ENCODE assay signal across 15 cellular contexts in genomic region chr5:122611401-122611800, GRCh38.
DNase-seq lines count a peak whose midpoint lies in the region; ATAC-seq and TF ChIP-seq lines count a peak whose summit lies in the region.
"Had no signal": no experiment of that assay in that cellular context is flagged by ENCODE, and none has a peak within 500 bp of the region (broad histone marks: within the 10 kb centered on the region; RNA-seq: fewer than 3 reads in every experiment).

No MANE protein-coding gene starts in this region.

- H3K4me1 Mint-ChIP-seq in nephron (no peaks in the 10 kb centered on the region), neural progenitor cell (peaks cover 10% of the 10 kb centered on the region)
- no peaks in the 10 kb centered on the region for H3K4me1 Mint-ChIP-seq in stimulated activated effector memory CD8-positive, alpha-beta T cell treated with anti-CD3 and anti-CD28 coated beads, Interleukin-12 subunit alpha, Interleukin-12 subunit beta, amount 100 ng/mL, for 72 hours

- H3K27ac Mint-ChIP-seq in nephron (peak overlapping the region; percentile 21 to 46 (median 45)), neural progenitor cell (no peak overlapping the region)
- no peak overlapping the region for H3K27ac Mint-ChIP-seq in stimulated activated effector memory CD8-positive, alpha-beta T cell treated with anti-CD3 and anti-CD28 coated beads, Interleukin-12 subunit alpha, Interleukin-12 subunit beta, amount 100 ng/mL, for 72 hours
- H3K27ac Mint-ChIP-seq: CD8-positive, alpha-beta T cell had no signal

- intact Hi-C loops in PC-9 (cut with micrococcal nuclease; ENCODE audit: unreplicated experiment): no loop called here

- H3F3A ChIP-seq in PC-9 (ENCODE audit: insufficient read depth, low read depth): no peaks in the 10 kb centered on the region
- H3F3A ChIP-seq in neural progenitor cell (ENCODE audit: low read depth): no peaks in the 10 kb centered on the region

- CTCF ChIA-PET in PC-9 (lab: Charles Lee): no interaction called here

- H3K4me1 ChIP-seq in PC-9 (replicated peaks; ENCODE audit: insufficient read depth) (no peaks in the 10 kb centered on the region), neural progenitor cell (no peaks in the 10 kb centered on the region)
- H3K4me1 ChIP-seq: HAP-1, Peyer's patch, SJSA1 had no signal

- H4K20me1 ChIP-seq in PC-9 (ENCODE audit: insufficient read depth) (no peaks in the 10 kb centered on the region), neural progenitor cell (ENCODE audit: low read depth) (no peaks in the 10 kb centered on the region)
- H4K20me1 ChIP-seq: BLaER1 treated with 17β-estradiol and CSF1 and Interleukin-3, amounts not matched to agents 10 nM and 100 nM had no signal

- H3K9me2 ChIP-seq in PC-9 (ENCODE audit: insufficient read depth): no peaks in the 10 kb centered on the region

- H3K36me3 ChIP-seq in PC-9 (ENCODE audit: low read depth) (no peaks in the 10 kb centered on the region), neural progenitor cell (no peaks in the 10 kb centered on the region)
- H3K36me3 ChIP-seq: BLaER1 treated with 17β-estradiol and CSF1 and Interleukin-3, amounts not matched to agents 10 nM and 100 nM; HAP-1; Peyer's patch; SJSA1 had no signal

- no TSS peak for BruUV-seq in PC-9 (replicated peaks; lab: Mats Ljungman, UMichigan)

- TF ChIP-seq CTCF in PC-9 (conservative IDR thresholded peaks at IDR 0.05): no peak
- no peak for TF ChIP-seq CTCF in nephron (IDR thresholded peaks at IDR 0.05; ENCODE audit: unreplicated experiment in 3 of 3)
- TF ChIP-seq CTCF in neural progenitor cell (IDR thresholded peaks at IDR 0.05): no peak

- H3K9me3 Mint-ChIP-seq in nephron (no peaks in the 10 kb centered on the region), neural progenitor cell (no peaks in the 10 kb centered on the region)
- no peaks in the 10 kb centered on the region for H3K9me3 Mint-ChIP-seq in stimulated activated effector memory CD8-positive, alpha-beta T cell treated with anti-CD3 and anti-CD28 coated beads, Interleukin-12 subunit alpha, Interleukin-12 subunit beta, amount 100 ng/mL, for 72 hours
- H3K9me3 Mint-ChIP-seq: CD8-positive, alpha-beta T cell had no signal

- H3K4me2 ChIP-seq in PC-9: 0 out of 2 replicates have a peak overlapping the region, but pooled peaks have one; percentile 6
- H3K4me2 ChIP-seq in neural progenitor cell: no peak overlapping the region

- no peaks in the 10 kb centered on the region for H3K9me3 ChIP-seq in PC-9 (ENCODE audit: insufficient read depth, low read depth)
- no peaks in the 10 kb centered on the region for H3K9me3 ChIP-seq in neural progenitor cell (ENCODE audit: low read depth)
- H3K9me3 ChIP-seq: BLaER1 treated with 17β-estradiol and CSF1 and Interleukin-3, amounts not matched to agents 10 nM and 100 nM; HAP-1; Peyer's patch; SJSA1 had no signal

- H2AFZ ChIP-seq in PC-9 (no peak overlapping the region), neural progenitor cell (replicated peaks) (no peak overlapping the region)

- H3K4me3 ChIP-seq in PC-9 (no peak overlapping the region), neural progenitor cell (no peak overlapping the region)
- H3K4me3 ChIP-seq: BLaER1 treated with 17β-estradiol and CSF1 and Interleukin-3, amounts not matched to agents 10 nM and 100 nM; HAP-1; Peyer's patch; SJSA1 had no signal

- H3K36me3 Mint-ChIP-seq in nephron (ENCODE audit: low read depth) (no peaks in the 10 kb centered on the region), neural progenitor cell (no peaks in the 10 kb centered on the region)
- H3K36me3 Mint-ChIP-seq in stimulated activated effector memory CD8-positive, alpha-beta T cell treated with anti-CD3 and anti-CD28 coated beads, Interleukin-12 subunit alpha, Interleukin-12 subunit beta, amount 100 ng/mL, for 72 hours: no peaks in the 10 kb centered on the region
- H3K36me3 Mint-ChIP-seq: CD8-positive, alpha-beta T cell had no signal

- no peak overlapping the region for H3K9ac ChIP-seq in neural progenitor cell
- H3K9ac ChIP-seq: BLaER1 treated with 17β-estradiol and CSF1 and Interleukin-3, amounts not matched to agents 10 nM and 100 nM had no signal

- H3K27ac ChIP-seq in PC-9 (no peak overlapping the region), neural progenitor cell (no peak overlapping the region)
- H3K27ac ChIP-seq: BLaER1 treated with 17β-estradiol and CSF1 and Interleukin-3, amounts not matched to agents 10 nM and 100 nM; Peyer's patch; SJSA1 had no signal

- peak in 1 of 2 experiments; percentile 74 for DNase-seq in PC-9
- DNase-seq in islet precursor cell: peak; percentile 61
- no peak for DNase-seq in stimulated activated effector memory CD8-positive, alpha-beta T cell treated with anti-CD3 and anti-CD28 coated beads, Interleukin-12 subunit alpha, Interleukin-12 subunit beta, amount 100 ng/mL, for 72 hours (ENCODE audit: low spot score in 2 of 2)
- no peak for DNase-seq in neural progenitor cell (ENCODE audit: low spot score)
- DNase-seq: CD8-positive, alpha-beta T cell; NCI-H1092 treated with DMSO at 0.1 percent for 48 hours; NCI-H2081; NCI-H446 treated with DMSO at 0.1 percent for 48 hours; Peyer's patch had no signal

- ATAC-seq in HG02870 (IDR thresholded peaks at IDR 0.05; ENCODE audit: unreplicated experiment): no peak
- ATAC-seq in stimulated activated effector memory CD8-positive, alpha-beta T cell treated with anti-CD3 and anti-CD28 coated beads, Interleukin-12 subunit alpha, Interleukin-12 subunit beta, amount 100 ng/mL, for 72 hours: no peak
- ATAC-seq in HG03135 (IDR thresholded peaks at IDR 0.05; ENCODE audit: unreplicated experiment): no peak
- ATAC-seq: CD8-positive, alpha-beta T cell had no signal

- POLR2A ChIA-PET in PC-9 (lab: Charles Lee; ENCODE audit: unreplicated experiment): no interaction called here

- H3K27me3 ChIP-seq in PC-9 (ENCODE audit: insufficient read depth, low read depth) (no peaks in the 10 kb centered on the region), neural progenitor cell (no peaks in the 10 kb centered on the region)
- H3K27me3 ChIP-seq: BLaER1 treated with 17β-estradiol and CSF1 and Interleukin-3, amounts not matched to agents 10 nM and 100 nM; Peyer's patch; SJSA1 had no signal

- H3K4me3 Mint-ChIP-seq in nephron: no peak overlapping the region
- no peak overlapping the region for H3K4me3 Mint-ChIP-seq in stimulated activated effector memory CD8-positive, alpha-beta T cell treated with anti-CD3 and anti-CD28 coated beads, Interleukin-12 subunit alpha, Interleukin-12 subunit beta, amount 100 ng/mL, for 72 hours
- no peak overlapping the region for H3K4me3 Mint-ChIP-seq in neural progenitor cell
- H3K4me3 Mint-ChIP-seq: CD8-positive, alpha-beta T cell had no signal

- H3K79me2 ChIP-seq in PC-9 (ENCODE audit: low read depth) (no peaks in the 10 kb centered on the region), neural progenitor cell (ENCODE audit: low read depth) (no peaks in the 10 kb centered on the region)

- H3K27me3 Mint-ChIP-seq in nephron (ENCODE audit: low read depth): no peaks in the 10 kb centered on the region
- H3K27me3 Mint-ChIP-seq in neural progenitor cell (ENCODE audit: insufficient read depth, low read depth): no peaks in the 10 kb centered on the region

Comparison
In these comparisons a context has a peak if more than half of its experiments do, and no peak if none do; other contexts are left out.
1. H3K27ac Mint-ChIP-seq: peak in nephron (3 of 3); none in stimulated activated effector memory CD8-positive, alpha-beta T cell treated with anti-CD3 and anti-CD28 coated beads, Interleukin-12 subunit alpha, Interleukin-12 subunit beta, amount 100 ng/mL, for 72 hours (single experiment) and neural progenitor cell (single experiment).